Comparison of ENCODE assay signal across 18 cellular contexts in the genomic region with DNA sequence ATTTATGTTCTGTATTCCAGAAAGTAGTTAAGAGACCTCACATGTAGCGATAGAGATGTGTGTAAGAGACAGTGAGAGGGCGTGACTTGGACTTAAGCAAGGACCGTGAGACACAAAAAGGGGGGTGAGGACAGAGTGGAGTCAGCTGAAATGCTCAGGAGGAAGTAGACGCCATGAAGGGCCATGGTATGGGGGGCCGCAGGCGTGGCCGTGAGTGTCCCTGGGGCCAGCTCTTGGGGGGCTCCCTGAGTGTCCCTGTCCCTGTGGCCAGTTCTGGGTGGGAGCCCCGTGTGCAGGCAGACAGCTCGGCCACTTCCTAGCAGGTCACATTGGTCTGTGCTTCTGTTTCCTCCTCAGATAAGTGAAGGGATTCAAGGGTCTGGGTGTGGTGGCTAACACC. TPM values are rescaled to one million over a fixed set of nuclear protein-coding genes. Genes with fewer than 3 reads are reported as not detected.
DNase-seq lines count a peak whose midpoint lies in the region; ATAC-seq and TF ChIP-seq lines count a peak whose summit lies in the region.
"Had no signal": no experiment of that assay in that cellular context is flagged by ENCODE, and none has a peak within 500 bp of the region (broad histone marks: within the 10 kb centered on the region; RNA-seq: fewer than 3 reads in every experiment).

No MANE protein-coding gene starts in this region.

- 72% methylated on average over 9 of the region's 9 CpGs for WGBS in urinary bladder

- no peaks in the 10 kb centered on the region for H3K4me1 ChIP-seq in urinary bladder (ENCODE audit: insufficient read depth)

- peaks cover 7% of the 10 kb centered on the region for H3K9me3 Mint-ChIP-seq in activated naive CD4-positive, alpha-beta T cell treated with anti-CD3 and anti-CD28 coated beads, Interleukin-2, amount 10 ng/mL, durations not matched to agents 7 days and 5 days
- H3K9me3 Mint-ChIP-seq in activated naive CD4-positive, alpha-beta T cell treated with anti-CD3 and anti-CD28 coated beads for 36 hours, result no peaks in the 10 kb centered on the region
- H3K9me3 Mint-ChIP-seq in endothelial cell (ENCODE audit: unreplicated experiment), result no peaks in the 10 kb centered on the region
- no peaks in the 10 kb centered on the region for H3K9me3 Mint-ChIP-seq in memory B cell
- H3K9me3 Mint-ChIP-seq: activated naive CD8-positive, alpha-beta T cell treated with anti-CD3 and anti-CD28 coated beads, Interleukin-2, amount 50 U/mL, for 24 hours; activated T-helper 1 cell treated with anti-CD3 and anti-CD28 coated beads, Interleukin-12 subunit alpha, Interleukin-12 subunit beta, Interleukin-2, Interleukin-4 antibody, amounts not matched to agents 30 ng/mL and 10 ng/mL and 1 ng/mL, durations not matched to agents 14 hours and 24 hours and 36 hours had no signal

- no peak for DNase-seq in activated naive CD4-positive, alpha-beta T cell treated with anti-CD3 and anti-CD28 coated beads, Interleukin-2, amount 10 ng/mL, durations not matched to agents 7 days and 5 days
- DNase-seq in activated naive CD4-positive, alpha-beta T cell treated with anti-CD3 and anti-CD28 coated beads for 36 hours, result no peak
- DNase-seq in endothelial cell (ENCODE audit: low spot score), result no peak
- DNase-seq in memory B cell (ENCODE audit: low spot score in 2 of 2), result no peak
- DNase-seq in OCI-M2 (lab: John Stamatoyannopoulos, UW; ENCODE audit: unreplicated experiment), result no peak
- no peak for DNase-seq in germinal center (ENCODE audit: low spot score)
- no peak for DNase-seq in NCI-H1105 (lab: John Stamatoyannopoulos, UW)
- DNase-seq: activated CD8-positive, alpha-beta T cell treated with anti-CD3 and anti-CD28 coated beads, Interleukin-2, amount 10 ng/mL, durations not matched to agents 7 days and 5 days; activated naive CD8-positive, alpha-beta T cell treated with anti-CD3 and anti-CD28 coated beads, Interleukin-2, amount 50 U/mL, for 24 hours; gastrocnemius medialis; HCEC 1CT; NCI-H524; SW 1271; WERI-Rb-1 had no signal

- no peak overlapping the region for H3K4me3 Mint-ChIP-seq in activated naive CD4-positive, alpha-beta T cell treated with anti-CD3 and anti-CD28 coated beads, Interleukin-2, amount 10 ng/mL, durations not matched to agents 7 days and 5 days
- H3K4me3 Mint-ChIP-seq in activated naive CD4-positive, alpha-beta T cell treated with anti-CD3 and anti-CD28 coated beads for 36 hours, result no peak overlapping the region
- H3K4me3 Mint-ChIP-seq in endothelial cell (ENCODE audit: unreplicated experiment) (no peak overlapping the region), memory B cell (no peak overlapping the region)
- H3K4me3 Mint-ChIP-seq: activated CD8-positive, alpha-beta T cell treated with anti-CD3 and anti-CD28 coated beads, Interleukin-2, amount 10 ng/mL, durations not matched to agents 7 days and 5 days; activated naive CD8-positive, alpha-beta T cell treated with anti-CD3 and anti-CD28 coated beads, Interleukin-2, amount 50 U/mL, for 24 hours; activated T-helper 1 cell treated with anti-CD3 and anti-CD28 coated beads, Interleukin-12 subunit alpha, Interleukin-12 subunit beta, Interleukin-2, Interleukin-4 antibody, amounts not matched to agents 30 ng/mL and 10 ng/mL and 1 ng/mL, durations not matched to agents 14 hours and 24 hours and 36 hours had no signal

- intact Hi-C loops in activated naive CD4-positive, alpha-beta T cell treated with anti-CD3 and anti-CD28 coated beads for 36 hours (cut with micrococcal nuclease), result no loop called here

- H3K27ac Mint-ChIP-seq in activated naive CD4-positive, alpha-beta T cell treated with anti-CD3 and anti-CD28 coated beads, Interleukin-2, amount 10 ng/mL, durations not matched to agents 7 days and 5 days, result peak overlapping the region; percentile 80
- H3K27ac Mint-ChIP-seq in activated naive CD4-positive, alpha-beta T cell treated with anti-CD3 and anti-CD28 coated beads for 36 hours, result no peak overlapping the region
- peak overlapping the region; percentile 28 for H3K27ac Mint-ChIP-seq in endothelial cell (ENCODE audit: unreplicated experiment)
- peak overlapping the region; percentile 32 for H3K27ac Mint-ChIP-seq in memory B cell
- H3K27ac Mint-ChIP-seq: activated naive CD8-positive, alpha-beta T cell treated with anti-CD3 and anti-CD28 coated beads, Interleukin-2, amount 50 U/mL, for 24 hours; activated T-helper 1 cell treated with anti-CD3 and anti-CD28 coated beads, Interleukin-12 subunit alpha, Interleukin-12 subunit beta, Interleukin-2, Interleukin-4 antibody, amounts not matched to agents 30 ng/mL and 10 ng/mL and 1 ng/mL, durations not matched to agents 14 hours and 24 hours and 36 hours had no signal

- peak overlapping the region; percentile 46 for H3K27ac ChIP-seq in urinary bladder (ENCODE audit: low read depth)
- H3K27ac ChIP-seq: tibial artery, WERI-Rb-1 had no signal

- TF ChIP-seq CTCF in endothelial cell (IDR thresholded peaks at IDR 0.05; ENCODE audit: unreplicated experiment), result no peak

- H3K27me3 Mint-ChIP-seq in activated naive CD4-positive, alpha-beta T cell treated with anti-CD3 and anti-CD28 coated beads, Interleukin-2, amount 10 ng/mL, durations not matched to agents 7 days and 5 days, result no peaks in the 10 kb centered on the region
- no peaks in the 10 kb centered on the region for H3K27me3 Mint-ChIP-seq in activated naive CD4-positive, alpha-beta T cell treated with anti-CD3 and anti-CD28 coated beads for 36 hours (ENCODE audit: low read depth)
- peaks cover 13% of the 10 kb centered on the region for H3K27me3 Mint-ChIP-seq in endothelial cell (ENCODE audit: unreplicated experiment)
- H3K27me3 Mint-ChIP-seq in memory B cell, result no peaks in the 10 kb centered on the region
- H3K27me3 Mint-ChIP-seq: activated naive CD8-positive, alpha-beta T cell treated with anti-CD3 and anti-CD28 coated beads, Interleukin-2, amount 50 U/mL, for 24 hours had no signal

- H3K4me1 Mint-ChIP-seq in activated naive CD4-positive, alpha-beta T cell treated with anti-CD3 and anti-CD28 coated beads, Interleukin-2, amount 10 ng/mL, durations not matched to agents 7 days and 5 days, result peaks cover 7% of the 10 kb centered on the region
- no peaks in the 10 kb centered on the region for H3K4me1 Mint-ChIP-seq in activated naive CD4-positive, alpha-beta T cell treated with anti-CD3 and anti-CD28 coated beads for 36 hours (ENCODE audit: low read depth)
- H3K4me1 Mint-ChIP-seq in endothelial cell (ENCODE audit: unreplicated experiment), result no peaks in the 10 kb centered on the region
- H3K4me1 Mint-ChIP-seq in memory B cell, result peaks cover 11% of the 10 kb centered on the region
- H3K4me1 Mint-ChIP-seq: activated naive CD8-positive, alpha-beta T cell treated with anti-CD3 and anti-CD28 coated beads, Interleukin-2, amount 50 U/mL, for 24 hours had no signal

- H3K36me3 ChIP-seq in urinary bladder (ENCODE audit: insufficient read depth), result peaks cover 2% of the 10 kb centered on the region

- H3K36me3 Mint-ChIP-seq in activated naive CD4-positive, alpha-beta T cell treated with anti-CD3 and anti-CD28 coated beads, Interleukin-2, amount 10 ng/mL, durations not matched to agents 7 days and 5 days, result peaks cover 59% of the 10 kb centered on the region
- peaks cover 43% of the 10 kb centered on the region for H3K36me3 Mint-ChIP-seq in activated naive CD4-positive, alpha-beta T cell treated with anti-CD3 and anti-CD28 coated beads for 36 hours (ENCODE audit: low read depth)
- H3K36me3 Mint-ChIP-seq in endothelial cell (ENCODE audit: low read depth, unreplicated experiment), result peaks cover 56% of the 10 kb centered on the region
- H3K36me3 Mint-ChIP-seq in memory B cell, result peaks cover 37% of the 10 kb centered on the region

- CTCF ChIA-PET in activated naive CD4-positive, alpha-beta T cell treated with anti-CD3 and anti-CD28 coated beads, Interleukin-2, amount 10 ng/mL, durations not matched to agents 7 days and 5 days (lab: Charles Lee), result interaction anchor here (0.8 to 1.2 kb wide), 3 partner anchors 33 to 217 kb away, joined by 3 read pairs; no protein-coding TSS in a partner anchor
- CTCF ChIA-PET in activated naive CD4-positive, alpha-beta T cell treated with anti-CD3 and anti-CD28 coated beads for 36 hours (lab: Charles Lee), result interaction anchor here (2.1 kb wide), 1 partner anchor 119 kb away, joined by 4 read pairs; no protein-coding TSS in a partner anchor

- no peak for ATAC-seq in memory B cell (ENCODE audit: low read depth)
- ATAC-seq: activated CD8-positive, alpha-beta T cell treated with anti-CD3 and anti-CD28 coated beads, Interleukin-2, amount 10 ng/mL, durations not matched to agents 7 days and 5 days; activated naive CD8-positive, alpha-beta T cell treated with anti-CD3 and anti-CD28 coated beads, Interleukin-2, amount 50 U/mL, for 24 hours; gastrocnemius medialis; Panc1 had no signal

- no peak overlapping the region for H3K4me3 ChIP-seq in urinary bladder (ENCODE audit: low read depth, low read length)
- H3K4me3 ChIP-seq: gastrocnemius medialis, tibial artery had no signal

RNA-seq across cellular contexts. Expression of a gene that starts 23.0 kb away (rescaled TPM):
- total RNA-seq in activated naive CD4-positive, alpha-beta T cell treated with anti-CD3 and anti-CD28 coated beads for 36 hours, result under 1 TPM; 0.49 to 0.55 TPM
- 0.97 TPM for total RNA-seq in endothelial cell (ENCODE audit: unreplicated experiment)
- total RNA-seq in urinary bladder, result 0.85 TPM
- 0.24 TPM for polyA plus RNA-seq in urinary bladder
